Comparison of ENCODE assay signal across 1 cellular context in the genomic region with DNA sequence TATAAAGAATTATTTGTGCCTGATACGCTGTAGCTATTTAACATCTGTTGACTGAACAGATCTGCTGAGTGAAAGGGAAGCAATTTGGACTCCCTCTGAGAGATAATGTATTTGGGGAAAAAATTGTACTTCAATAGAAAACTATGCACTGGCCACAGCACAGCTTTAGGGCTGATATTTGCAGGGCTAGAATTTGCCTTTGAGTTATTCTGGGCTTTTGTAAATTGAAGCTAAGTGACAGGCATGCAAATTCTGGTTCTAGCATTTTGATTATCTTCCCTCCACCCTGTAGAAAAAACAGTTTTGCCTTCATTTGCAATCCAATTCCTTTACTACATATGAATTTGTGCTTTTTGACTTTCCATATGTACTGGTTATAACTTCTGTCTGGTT.
TF ChIP-seq lines count a peak whose summit lies in the region.

No MANE protein-coding gene starts in this region.

TF ChIP-seq in IMR-90, 13 proteins besides CTCF, POLR2A, EP300 and RAD21:
- TF ChIP-seq, protein P1, sequence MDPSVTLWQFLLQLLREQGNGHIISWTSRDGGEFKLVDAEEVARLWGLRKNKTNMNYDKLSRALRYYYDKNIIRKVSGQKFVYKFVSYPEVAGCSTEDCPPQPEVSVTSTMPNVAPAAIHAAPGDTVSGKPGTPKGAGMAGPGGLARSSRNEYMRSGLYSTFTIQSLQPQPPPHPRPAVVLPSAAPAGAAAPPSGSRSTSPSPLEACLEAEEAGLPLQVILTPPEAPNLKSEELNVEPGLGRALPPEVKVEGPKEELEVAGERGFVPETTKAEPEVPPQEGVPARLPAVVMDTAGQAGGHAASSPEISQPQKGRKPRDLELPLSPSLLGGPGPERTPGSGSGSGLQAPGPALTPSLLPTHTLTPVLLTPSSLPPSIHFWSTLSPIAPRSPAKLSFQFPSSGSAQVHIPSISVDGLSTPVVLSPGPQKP (IDR thresholded peaks at IDR 0.05; ENCODE audit: borderline replicate concordance, low read depth, low read length), result no peak
- no peak for TF ChIP-seq BHLHE40 (IDR thresholded peaks at IDR 0.05; ENCODE audit: low read depth, low read length)
- no peak for TF ChIP-seq FOS (IDR thresholded peaks at IDR 0.05; ENCODE audit: low read depth, low read length)
- TF ChIP-seq CEBPB (IDR thresholded peaks at IDR 0.05; ENCODE audit: low read depth, low read length), result no peak
- TF ChIP-seq RCOR1 (IDR thresholded peaks at IDR 0.05; ENCODE audit: insufficient replicate concordance, low read length), result no peak
- TF ChIP-seq MAZ (IDR thresholded peaks at IDR 0.05; ENCODE audit: borderline replicate concordance, low read depth, low read length), result no peak
- TF ChIP-seq RFX5 (IDR thresholded peaks at IDR 0.05; ENCODE audit: low read depth, low read length), result no peak
- no peak for TF ChIP-seq NFE2L2 (IDR thresholded peaks at IDR 0.05; ENCODE audit: low read depth, low read length)
- TF ChIP-seq, protein P2, sequence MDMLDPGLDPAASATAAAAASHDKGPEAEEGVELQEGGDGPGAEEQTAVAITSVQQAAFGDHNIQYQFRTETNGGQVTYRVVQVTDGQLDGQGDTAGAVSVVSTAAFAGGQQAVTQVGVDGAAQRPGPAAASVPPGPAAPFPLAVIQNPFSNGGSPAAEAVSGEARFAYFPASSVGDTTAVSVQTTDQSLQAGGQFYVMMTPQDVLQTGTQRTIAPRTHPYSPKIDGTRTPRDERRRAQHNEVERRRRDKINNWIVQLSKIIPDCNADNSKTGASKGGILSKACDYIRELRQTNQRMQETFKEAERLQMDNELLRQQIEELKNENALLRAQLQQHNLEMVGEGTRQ (IDR thresholded peaks at IDR 0.05; ENCODE audit: low read depth, low read length), result no peak
